ENCODE assay signal across 8 cellular contexts in the genomic region with DNA sequence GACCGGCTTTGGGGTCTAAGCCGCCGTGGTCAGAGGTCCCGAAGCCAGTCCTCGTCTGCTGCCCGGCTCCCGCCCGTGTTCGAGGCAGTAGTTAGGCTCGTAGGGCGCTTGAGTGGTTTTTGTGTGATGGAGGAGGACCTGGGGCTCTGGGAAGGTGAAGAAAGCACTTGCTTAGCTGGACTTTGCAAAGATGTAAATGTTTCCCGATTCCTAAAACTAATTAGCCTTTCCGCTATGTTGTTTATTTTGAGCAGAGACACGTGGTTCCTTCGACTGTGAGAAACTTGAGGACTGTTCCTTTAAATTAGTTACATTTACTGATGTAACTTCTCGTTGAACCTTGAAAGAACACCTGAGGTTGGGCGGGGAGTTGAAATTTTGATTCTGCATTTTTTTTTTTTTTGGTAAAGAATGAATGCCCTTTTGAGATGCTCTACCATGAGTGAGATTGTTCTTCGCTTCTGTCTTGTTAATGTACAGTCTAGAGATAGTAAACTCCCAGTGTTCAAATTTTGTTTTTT. TPM values are rescaled to one million over a fixed set of nuclear protein-coding genes. Genes with fewer than 3 reads are reported as not detected.
A peak's percentile ranks its signal among the peaks of the same experiment; 100 is the strongest.
DNase-seq lines count a peak whose midpoint lies in the region; ATAC-seq and TF ChIP-seq lines count a peak whose summit lies in the region.

No MANE protein-coding gene starts in this region.

- H3K36me3 ChIP-seq in OCI-LY3 (replicated peaks; ENCODE audit: low read depth, low read length) = peaks cover 14% of the 10 kb centered on the region

- H4K20me1 ChIP-seq in OCI-LY3 (ENCODE audit: insufficient read depth, low read length) = peaks cover 4% of the 10 kb centered on the region; the same call in 1 of the 2 replicates

- H3K4me3 Mint-ChIP-seq in activated CD4-positive, alpha-beta T cell treated with anti-CD3 and anti-CD28 coated beads, Interleukin-2, amount 10 ng/mL, durations not matched to agents 24 days and 14 days = peak overlapping the region; percentile 82

- H2AFZ ChIP-seq in OCI-LY3 (ENCODE audit: low read depth, low read length) = peak overlapping the region; percentile 95

- peaks cover 39% of the 10 kb centered on the region for H3K4me1 Mint-ChIP-seq in activated CD4-positive, alpha-beta T cell treated with anti-CD3 and anti-CD28 coated beads, Interleukin-2, amount 10 ng/mL, durations not matched to agents 24 days and 14 days

- peak overlapping the region; percentile 83 for H3K9ac ChIP-seq in OCI-LY3 (ENCODE audit: low read length)

- peak overlapping the region; percentile 75 for H3K27ac ChIP-seq in OCI-LY3 (ENCODE audit: low read length)
- peak overlapping the region; percentile 97 to 100 for H3K27ac ChIP-seq in coronary artery

- no peak for DNase-seq in activated CD4-positive, alpha-beta T cell treated with anti-CD3 and anti-CD28 coated beads, Interleukin-2, amount 10 ng/mL, durations not matched to agents 24 days and 14 days
- no peak for DNase-seq in activated CD4-positive, alpha-beta T cell treated with anti-CD3 and anti-CD28 coated beads for 1 hour
- DNase-seq in coronary artery (ENCODE audit: low spot score) = no peak
- DNase-seq in COLO668 (lab: John Stamatoyannopoulos, UW; ENCODE audit: unreplicated experiment) = no peak
- DNase-seq in NCI-H748 (lab: John Stamatoyannopoulos, UW; ENCODE audit: unreplicated experiment) = no peak

- H3K4me2 ChIP-seq in OCI-LY3 (ENCODE audit: low read length) = peak overlapping the region; percentile 89

- H3K27me3 Mint-ChIP-seq in activated CD4-positive, alpha-beta T cell treated with anti-CD3 and anti-CD28 coated beads, Interleukin-2, amount 10 ng/mL, durations not matched to agents 24 days and 14 days = no peaks in the 10 kb centered on the region

- H3K9me3 ChIP-seq in OCI-LY3 (ENCODE audit: insufficient read depth, low read length) = peaks cover 8% of the 10 kb centered on the region; the same call in 1 of the 2 replicates
- no peaks in the 10 kb centered on the region for H3K9me3 ChIP-seq in mononuclear cell (ENCODE audit: low read depth, low read length)

- peak overlapping the region; percentile 81 for H3K27ac Mint-ChIP-seq in activated CD4-positive, alpha-beta T cell treated with anti-CD3 and anti-CD28 coated beads, Interleukin-2, amount 10 ng/mL, durations not matched to agents 24 days and 14 days

- H3K4me1 ChIP-seq in OCI-LY3 (ENCODE audit: low read length) (peaks cover 24% of the 10 kb centered on the region), mononuclear cell (ENCODE audit: insufficient read depth, low read length) (peaks cover 31% of the 10 kb centered on the region)

- intact Hi-C loops in activated CD4-positive, alpha-beta T cell treated with anti-CD3 and anti-CD28 coated beads, Interleukin-2, amount 10 ng/mL, durations not matched to agents 24 days and 14 days (cut with micrococcal nuclease) = loop anchor here (1.0 to 2.0 kb wide), 5 partner anchors 12 to 165 kb away; a partner anchor contains a TSS

- TF ChIP-seq CTCF in OCI-LY3 (IDR thresholded peaks at IDR 0.05; ENCODE audit: low read depth, low read length) (no peak), coronary artery (IDR thresholded peaks at IDR 0.05) (no peak)

- peaks cover 57% of the 10 kb centered on the region for H3K79me2 ChIP-seq in OCI-LY3 (ENCODE audit: low read length)

- peak overlapping the region; percentile 91 for H3K4me3 ChIP-seq in OCI-LY3 (ENCODE audit: low read length)
- H3K4me3 ChIP-seq in coronary artery = peak overlapping the region; percentile 83
- peak overlapping the region; percentile 92 for H3K4me3 ChIP-seq in mononuclear cell (ENCODE audit: low read length)

- peak; percentile 3 for ATAC-seq in HG02943 (IDR thresholded peaks at IDR 0.05; ENCODE audit: low read depth, unreplicated experiment)

- H3K9me3 Mint-ChIP-seq in activated CD4-positive, alpha-beta T cell treated with anti-CD3 and anti-CD28 coated beads, Interleukin-2, amount 10 ng/mL, durations not matched to agents 24 days and 14 days = peaks cover 11% of the 10 kb centered on the region

- H3K36me3 Mint-ChIP-seq in activated CD4-positive, alpha-beta T cell treated with anti-CD3 and anti-CD28 coated beads, Interleukin-2, amount 10 ng/mL, durations not matched to agents 24 days and 14 days (ENCODE audit: low read depth) = peaks cover 12% of the 10 kb centered on the region

- H3K27me3 ChIP-seq in OCI-LY3 (ENCODE audit: low read depth, low read length) (no peaks in the 10 kb centered on the region), mononuclear cell (ENCODE audit: insufficient read depth, low read length) (no peaks in the 10 kb centered on the region)

RNA-seq across cellular contexts. Expression of a gene that starts 33.9 kb away (rescaled TPM):
- 18.7 and 21.8 TPM in 2 replicates for total RNA-seq in activated CD4-positive, alpha-beta T cell treated with anti-CD3 and anti-CD28 coated beads, Interleukin-2, amount 10 ng/mL, durations not matched to agents 24 days and 14 days
- 32.0 TPM for total RNA-seq in mononuclear cell
